26 cellular contexts compared by ENCODE assay signal in genomic region chr2:17232751-17233150, GRCh38.
"Had no signal": no experiment of that assay in that cellular context is flagged by ENCODE, and none has a peak within 500 bp of the region (broad histone marks: within the 10 kb centered on the region; RNA-seq: fewer than 3 reads in every experiment).

No MANE protein-coding gene starts in this region.

- H3K4me3 ChIP-seq: dorsolateral prefrontal cortex, gastrocnemius medialis, left lung, ovary, psoas muscle, sigmoid colon, skin epidermis, spleen, testis, tibial artery had no signal

- DNase-seq: cortex of kidney; dorsolateral prefrontal cortex; effector CD4-positive, alpha-beta T cell; gastrocnemius medialis; head of caudate nucleus; kidney; left cardiac atrium; left lung; mesendoderm; midbrain; naive thymus-derived CD8-positive, alpha-beta T cell; nephron progenitor cell; occipital lobe; ovary; posterior cingulate gyrus; psoas muscle; right cardiac atrium; sigmoid colon; spleen; stimulated activated CD4-positive, alpha-beta T cell treated with anti-CD3 and anti-CD28 coated beads, Interleukin-4, amount 100 ng/mL, for 4 hours; stimulated activated naive CD8-positive, alpha-beta T cell treated with anti-CD3 and anti-CD28 coated beads, Interleukin-15, Interleukin-2, amounts not matched to agents 100 U/mL and 50 U/mL, for 24 hours; substantia nigra; testis; tibial artery had no signal

- ATAC-seq: gastrocnemius medialis; left cardiac atrium; left lung; naive thymus-derived CD8-positive, alpha-beta T cell; psoas muscle; right cardiac atrium; stimulated activated memory B cell treated with anti-CD40 and anti-IgM and Interleukin-4, amounts not matched to agents 10 μg/mL and 1 μg/mL and 100 μg/mL, for 72 hours; stimulated activated naive CD8-positive, alpha-beta T cell treated with anti-CD3 and anti-CD28 coated beads, Interleukin-15, Interleukin-2, amounts not matched to agents 100 U/mL and 50 U/mL, for 24 hours had no signal
